21 cellular contexts compared by ENCODE assay signal in the genomic region with DNA sequence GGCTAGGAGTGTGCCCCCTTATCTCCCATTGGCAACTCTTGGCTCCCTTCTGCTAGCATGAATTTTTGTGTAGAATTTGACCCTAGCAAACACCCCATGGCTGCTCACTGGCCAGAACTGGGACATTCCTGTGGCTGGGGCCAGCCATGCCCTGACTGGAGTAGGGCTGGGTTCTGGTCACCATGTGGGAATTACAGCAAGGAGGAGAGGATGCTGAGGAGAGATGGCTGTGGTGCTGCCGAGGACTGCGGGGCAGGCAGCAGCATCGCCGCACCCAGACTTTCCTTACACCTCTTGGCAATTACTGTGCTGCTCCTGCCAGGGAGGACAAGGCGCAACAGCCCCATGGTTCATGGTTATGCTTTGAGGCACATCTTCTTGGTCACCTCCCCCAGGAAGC. TPM values are rescaled to one million over a fixed set of nuclear protein-coding genes. Genes with fewer than 3 reads are reported as not detected.
"Had no signal": no experiment of that assay in that cellular context is flagged by ENCODE, and none has a peak within 500 bp of the region (broad histone marks: within the 10 kb centered on the region; RNA-seq: fewer than 3 reads in every experiment).

No MANE protein-coding gene starts in this region.

- H3K4me1 ChIP-seq: foreskin keratinocyte, transverse colon, uterus had no signal

- H3K9ac ChIP-seq: neural progenitor cell had no signal

- H3K27me3 ChIP-seq: transverse colon, uterus had no signal

- FAIRE-seq: bronchial epithelial cell, kidney, small intestine had no signal

- H3K4me3 ChIP-seq: neural progenitor cell, transverse colon, uterus had no signal

- H2AFZ ChIP-seq: neural progenitor cell had no signal

- H3K9me3 Mint-ChIP-seq: naive thymus-derived CD8-positive, alpha-beta T cell; neural progenitor cell; stimulated activated naive B cell treated with anti-CD40 and anti-IgM and Interleukin-4, amounts not matched to agents 10 μg/mL and 1 μg/mL and 100 μg/mL, for 72 hours; WTC11 had no signal

- ATAC-seq: foreskin keratinocyte; left lobe of liver; naive thymus-derived CD8-positive, alpha-beta T cell; right cardiac atrium; stimulated activated naive B cell treated with anti-CD40 and anti-IgM and Interleukin-4, amounts not matched to agents 10 μg/mL and 1 μg/mL and 100 μg/mL, for 72 hours; WTC11 had no signal

- H3K27ac Mint-ChIP-seq: activated naive CD8-positive, alpha-beta T cell; naive thymus-derived CD8-positive, alpha-beta T cell; stimulated activated naive B cell treated with anti-CD40 and anti-IgM and Interleukin-4, amounts not matched to agents 10 μg/mL and 1 μg/mL and 100 μg/mL, for 72 hours; WTC11 had no signal

- H3K4me3 Mint-ChIP-seq: activated naive CD8-positive, alpha-beta T cell; naive thymus-derived CD8-positive, alpha-beta T cell; neural progenitor cell; stimulated activated naive B cell treated with anti-CD40 and anti-IgM and Interleukin-4, amounts not matched to agents 10 μg/mL and 1 μg/mL and 100 μg/mL, for 72 hours; WTC11 had no signal

- H3K4me2 ChIP-seq: neural progenitor cell had no signal

- H3K27ac ChIP-seq: foreskin keratinocyte, neural progenitor cell, transverse colon, uterus had no signal

- H3K36me3 Mint-ChIP-seq: activated naive CD8-positive, alpha-beta T cell; naive thymus-derived CD8-positive, alpha-beta T cell; neural progenitor cell; stimulated activated naive B cell treated with anti-CD40 and anti-IgM and Interleukin-4, amounts not matched to agents 10 μg/mL and 1 μg/mL and 100 μg/mL, for 72 hours; WTC11 had no signal

- H3K27me3 Mint-ChIP-seq: activated naive CD8-positive, alpha-beta T cell had no signal

- DNase-seq: activated naive CD4-positive, alpha-beta T cell; activated T-cell treated with anti-CD3 and anti-CD28 coated beads, Interleukin-2, amount 50 U/mL, for 1 hour; amniotic stem cell; cortex of kidney; foreskin keratinocyte; naive thymus-derived CD8-positive, alpha-beta T cell; right cardiac atrium; small intestine; stimulated activated CD4-positive, alpha-beta T cell treated with anti-CD3 and anti-CD28 coated beads, Interleukin-15, amount 100 ng/mL, for 24 hours; stimulated activated naive B cell treated with anti-CD40 and anti-IgM and Interleukin-4, amounts not matched to agents 10 μg/mL and 1 μg/mL and 100 μg/mL, for 72 hours; T1000; transverse colon; uterus had no signal

- H3K36me3 ChIP-seq: neural progenitor cell, transverse colon, uterus had no signal

- H3K9me3 ChIP-seq: transverse colon, uterus had no signal

RNA-seq across cellular contexts. Expression of a gene that starts 12.7 kb away (rescaled TPM):
- total RNA-seq: bronchial epithelial cell; left lobe of liver; naive thymus-derived CD8-positive, alpha-beta T cell; osteocyte; T-helper 1 cell treated with Interleukin-12 subunit alpha and Interleukin-12 subunit beta and Interleukin-4 antibody, amounts not matched to agents 30 ng/mL and 1 ng/mL, for 36 hours had no signal
- polyA plus RNA-seq: naive thymus-derived CD8-positive, alpha-beta T cell had no signal
